In the genomic region with DNA sequence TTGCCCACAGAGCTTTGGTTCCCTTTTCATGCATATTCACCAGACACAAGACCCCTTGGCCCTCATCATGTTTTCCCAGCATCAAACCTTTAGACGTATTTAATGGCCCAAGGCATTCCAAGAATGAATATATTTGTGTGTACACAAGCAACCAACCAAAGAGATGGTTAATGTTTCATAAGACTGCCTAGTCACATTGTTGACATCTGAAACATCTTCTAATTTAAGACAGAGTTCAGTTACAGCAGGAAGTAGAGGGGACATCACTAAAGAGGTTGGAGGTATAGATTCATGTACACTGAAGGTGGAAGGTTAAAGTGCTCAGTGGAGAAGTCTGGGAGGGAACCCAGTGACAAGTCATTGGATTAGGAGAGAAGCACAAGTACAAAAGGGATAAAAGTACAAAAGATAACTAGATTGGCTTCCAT, we compare ENCODE assay signal across 1 cellular context.
TF ChIP-seq lines count a peak whose summit lies in the region.

No MANE protein-coding gene starts in this region.

TF ChIP-seq in HepG2, 621 proteins besides CTCF, POLR2A, EP300 and RAD21 (continued from another document and continues in another):
- TF ChIP-seq, protein P1, sequence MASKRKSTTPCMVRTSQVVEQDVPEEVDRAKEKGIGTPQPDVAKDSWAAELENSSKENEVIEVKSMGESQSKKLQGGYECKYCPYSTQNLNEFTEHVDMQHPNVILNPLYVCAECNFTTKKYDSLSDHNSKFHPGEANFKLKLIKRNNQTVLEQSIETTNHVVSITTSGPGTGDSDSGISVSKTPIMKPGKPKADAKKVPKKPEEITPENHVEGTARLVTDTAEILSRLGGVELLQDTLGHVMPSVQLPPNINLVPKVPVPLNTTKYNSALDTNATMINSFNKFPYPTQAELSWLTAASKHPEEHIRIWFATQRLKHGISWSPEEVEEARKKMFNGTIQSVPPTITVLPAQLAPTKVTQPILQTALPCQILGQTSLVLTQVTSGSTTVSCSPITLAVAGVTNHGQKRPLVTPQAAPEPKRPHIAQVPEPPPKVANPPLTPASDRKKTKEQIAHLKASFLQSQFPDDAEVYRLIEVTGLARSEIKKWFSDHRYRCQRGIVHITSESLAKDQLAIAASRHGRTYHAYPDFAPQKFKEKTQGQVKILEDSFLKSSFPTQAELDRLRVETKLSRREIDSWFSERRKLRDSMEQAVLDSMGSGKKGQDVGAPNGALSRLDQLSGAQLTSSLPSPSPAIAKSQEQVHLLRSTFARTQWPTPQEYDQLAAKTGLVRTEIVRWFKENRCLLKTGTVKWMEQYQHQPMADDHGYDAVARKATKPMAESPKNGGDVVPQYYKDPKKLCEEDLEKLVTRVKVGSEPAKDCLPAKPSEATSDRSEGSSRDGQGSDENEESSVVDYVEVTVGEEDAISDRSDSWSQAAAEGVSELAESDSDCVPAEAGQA (IDR thresholded peaks at IDR 0.05; ENCODE audit: low read depth): no peak
- TF ChIP-seq, protein P1 (CRISPR knock-in tag; IDR thresholded peaks at IDR 0.05; ENCODE audit: borderline replicate concordance): no peak
- TF ChIP-seq RBM22 (optimal IDR thresholded peaks at IDR 0.05; ENCODE audit: low read length) (no peak), ELF3 (CRISPR knock-in tag; IDR thresholded peaks at IDR 0.05) (peak; percentile 85), PITX1 (CRISPR knock-in tag; IDR thresholded peaks at IDR 0.05) (no peak), ZSCAN21 (CRISPR knock-in tag; IDR thresholded peaks at IDR 0.05; ENCODE audit: borderline replicate concordance) (no peak), MIXL1 (CRISPR knock-in tag; IDR thresholded peaks at IDR 0.05) (peak; percentile 85), FOXA3 (CRISPR knock-in tag; IDR thresholded peaks at IDR 0.05) (peak; percentile 88), ATM (IDR thresholded peaks at IDR 0.05; ENCODE audit: borderline replicate concordance) (no peak), MEIS2 (CRISPR knock-in tag; IDR thresholded peaks at IDR 0.05) (no peak), ZNF552 (CRISPR knock-in tag; IDR thresholded peaks at IDR 0.05; ENCODE audit: borderline replicate concordance) (no peak), TAF1 (CRISPR knock-in tag; IDR thresholded peaks at IDR 0.05) (no peak), DPF2 (CRISPR knock-in tag; IDR thresholded peaks at IDR 0.05; ENCODE audit: borderline replicate concordance, low read depth) (no peak), HOXD1 (CRISPR knock-in tag; IDR thresholded peaks at IDR 0.05) (no peak), ZNF766 (CRISPR knock-in tag; IDR thresholded peaks at IDR 0.05; ENCODE audit: borderline replicate concordance) (no peak), KLF6 (CRISPR knock-in tag; IDR thresholded peaks at IDR 0.05) (no peak), ZNF468 (CRISPR knock-in tag; IDR thresholded peaks at IDR 0.05) (no peak), ZNF749 (CRISPR knock-in tag; IDR thresholded peaks at IDR 0.05; ENCODE audit: borderline replicate concordance) (no peak), NFKB2 (CRISPR knock-in tag; IDR thresholded peaks at IDR 0.05; ENCODE audit: borderline replicate concordance) (no peak), ZNF281 (CRISPR knock-in tag; IDR thresholded peaks at IDR 0.05; ENCODE audit: borderline replicate concordance) (no peak), HDAC1 (CRISPR knock-in tag; IDR thresholded peaks at IDR 0.05) (no peak), FOXP4 (CRISPR knock-in tag; IDR thresholded peaks at IDR 0.05) (no peak; the same call in 1 of the 2 replicates), MAFG (CRISPR knock-in tag; IDR thresholded peaks at IDR 0.05) (no peak), RARG (CRISPR knock-in tag; IDR thresholded peaks at IDR 0.05; ENCODE audit: low read depth) (no peak), PCBP2 (optimal IDR thresholded peaks at IDR 0.05; ENCODE audit: low read depth, low read length, poor library complexity, severe bottlenecking) (no peak), GZF1 (CRISPR knock-in tag; IDR thresholded peaks at IDR 0.05) (no peak), ATF4 (CRISPR knock-in tag; IDR thresholded peaks at IDR 0.05) (no peak), DNMT1 (CRISPR knock-in tag; IDR thresholded peaks at IDR 0.05) (no peak), ZNF441 (CRISPR knock-in tag; IDR thresholded peaks at IDR 0.05; ENCODE audit: borderline replicate concordance) (no peak), ZMAT3 (CRISPR knock-in tag; conservative IDR thresholded peaks at IDR 0.05) (no peak), REST (IDR thresholded peaks at IDR 0.05; ENCODE audit: borderline replicate concordance in 1 of 2, low read depth in 1 of 2, low read length in 2 of 2) (no peak), ZFP82 (CRISPR knock-in tag; IDR thresholded peaks at IDR 0.05; ENCODE audit: borderline replicate concordance) (no peak), RXRB (CRISPR knock-in tag; IDR thresholded peaks at IDR 0.05; ENCODE audit: borderline replicate concordance) (peak; percentile 57; the same call in 1 of the 2 replicates), NR2F1 (CRISPR knock-in tag; IDR thresholded peaks at IDR 0.05) (no peak), ZNF234 (CRISPR knock-in tag; conservative IDR thresholded peaks at IDR 0.05) (no peak), ZMYM4 (CRISPR knock-in tag; IDR thresholded peaks at IDR 0.05) (no peak)
- TF ChIP-seq, protein P2, sequence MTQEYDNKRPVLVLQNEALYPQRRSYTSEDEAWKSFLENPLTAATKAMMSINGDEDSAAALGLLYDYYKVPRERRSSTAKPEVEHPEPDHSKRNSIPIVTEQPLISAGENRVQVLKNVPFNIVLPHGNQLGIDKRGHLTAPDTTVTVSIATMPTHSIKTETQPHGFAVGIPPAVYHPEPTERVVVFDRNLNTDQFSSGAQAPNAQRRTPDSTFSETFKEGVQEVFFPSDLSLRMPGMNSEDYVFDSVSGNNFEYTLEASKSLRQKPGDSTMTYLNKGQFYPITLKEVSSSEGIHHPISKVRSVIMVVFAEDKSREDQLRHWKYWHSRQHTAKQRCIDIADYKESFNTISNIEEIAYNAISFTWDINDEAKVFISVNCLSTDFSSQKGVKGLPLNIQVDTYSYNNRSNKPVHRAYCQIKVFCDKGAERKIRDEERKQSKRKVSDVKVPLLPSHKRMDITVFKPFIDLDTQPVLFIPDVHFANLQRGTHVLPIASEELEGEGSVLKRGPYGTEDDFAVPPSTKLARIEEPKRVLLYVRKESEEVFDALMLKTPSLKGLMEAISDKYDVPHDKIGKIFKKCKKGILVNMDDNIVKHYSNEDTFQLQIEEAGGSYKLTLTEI (CRISPR knock-in tag; conservative IDR thresholded peaks at IDR 0.05): no peak
- TF ChIP-seq, protein P3, sequence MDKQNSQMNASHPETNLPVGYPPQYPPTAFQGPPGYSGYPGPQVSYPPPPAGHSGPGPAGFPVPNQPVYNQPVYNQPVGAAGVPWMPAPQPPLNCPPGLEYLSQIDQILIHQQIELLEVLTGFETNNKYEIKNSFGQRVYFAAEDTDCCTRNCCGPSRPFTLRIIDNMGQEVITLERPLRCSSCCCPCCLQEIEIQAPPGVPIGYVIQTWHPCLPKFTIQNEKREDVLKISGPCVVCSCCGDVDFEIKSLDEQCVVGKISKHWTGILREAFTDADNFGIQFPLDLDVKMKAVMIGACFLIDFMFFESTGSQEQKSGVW (CRISPR knock-in tag; IDR thresholded peaks at IDR 0.05; ENCODE audit: borderline replicate concordance): no peak
- TF ChIP-seq, protein P4, sequence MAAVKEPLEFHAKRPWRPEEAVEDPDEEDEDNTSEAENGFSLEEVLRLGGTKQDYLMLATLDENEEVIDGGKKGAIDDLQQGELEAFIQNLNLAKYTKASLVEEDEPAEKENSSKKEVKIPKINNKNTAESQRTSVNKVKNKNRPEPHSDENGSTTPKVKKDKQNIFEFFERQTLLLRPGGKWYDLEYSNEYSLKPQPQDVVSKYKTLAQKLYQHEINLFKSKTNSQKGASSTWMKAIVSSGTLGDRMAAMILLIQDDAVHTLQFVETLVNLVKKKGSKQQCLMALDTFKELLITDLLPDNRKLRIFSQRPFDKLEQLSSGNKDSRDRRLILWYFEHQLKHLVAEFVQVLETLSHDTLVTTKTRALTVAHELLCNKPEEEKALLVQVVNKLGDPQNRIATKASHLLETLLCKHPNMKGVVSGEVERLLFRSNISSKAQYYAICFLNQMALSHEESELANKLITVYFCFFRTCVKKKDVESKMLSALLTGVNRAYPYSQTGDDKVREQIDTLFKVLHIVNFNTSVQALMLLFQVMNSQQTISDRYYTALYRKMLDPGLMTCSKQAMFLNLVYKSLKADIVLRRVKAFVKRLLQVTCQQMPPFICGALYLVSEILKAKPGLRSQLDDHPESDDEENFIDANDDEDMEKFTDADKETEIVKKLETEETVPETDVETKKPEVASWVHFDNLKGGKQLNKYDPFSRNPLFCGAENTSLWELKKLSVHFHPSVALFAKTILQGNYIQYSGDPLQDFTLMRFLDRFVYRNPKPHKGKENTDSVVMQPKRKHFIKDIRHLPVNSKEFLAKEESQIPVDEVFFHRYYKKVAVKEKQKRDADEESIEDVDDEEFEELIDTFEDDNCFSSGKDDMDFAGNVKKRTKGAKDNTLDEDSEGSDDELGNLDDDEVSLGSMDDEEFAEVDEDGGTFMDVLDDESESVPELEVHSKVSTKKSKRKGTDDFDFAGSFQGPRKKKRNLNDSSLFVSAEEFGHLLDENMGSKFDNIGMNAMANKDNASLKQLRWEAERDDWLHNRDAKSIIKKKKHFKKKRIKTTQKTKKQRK (IDR thresholded peaks at IDR 0.05; ENCODE audit: low read length): no peak
